25 cellular contexts compared by ENCODE assay signal in genomic region chr1:22874785-22875184, GRCh38.
"Had no signal": no experiment of that assay in that cellular context is flagged by ENCODE, and none has a peak within 500 bp of the region (broad histone marks: within the 10 kb centered on the region; RNA-seq: fewer than 3 reads in every experiment).

No MANE protein-coding gene starts in this region.

- ATAC-seq: effector memory CD8-positive, alpha-beta T cell; foreskin keratinocyte; gastroesophageal sphincter; heart right ventricle; left cardiac atrium; left lung; left ventricle myocardium superior; lower lobe of right lung; mucosa of descending colon had no signal

- H3K27ac Mint-ChIP-seq: effector memory CD8-positive, alpha-beta T cell; naive B cell had no signal

- H3K9me3 Mint-ChIP-seq: dendritic cell treated with granulocyte-macrophage colony-stimulating factor and Interleukin-4, amounts not matched to agents 40 ng/mL and 50 ng/mL, for 4 days; effector memory CD8-positive, alpha-beta T cell; endodermal cell; naive B cell had no signal

- H3K9me3 ChIP-seq: colonic mucosa, esophagus muscularis mucosa, gastroesophageal sphincter, heart right ventricle, left lung, lower lobe of right lung, mucosa of descending colon had no signal

- H3K4me1 ChIP-seq: colonic mucosa, foreskin keratinocyte, left lung, lower lobe of right lung had no signal

- H3K4me3 Mint-ChIP-seq: dendritic cell treated with granulocyte-macrophage colony-stimulating factor and Interleukin-4, amounts not matched to agents 40 ng/mL and 50 ng/mL, for 4 days; effector memory CD8-positive, alpha-beta T cell; endodermal cell; mesothelial cell of epicardium; naive B cell had no signal

- H3K27me3 ChIP-seq: colonic mucosa had no signal

- H3K27ac ChIP-seq: colonic mucosa, esophagus muscularis mucosa, foreskin keratinocyte, gastroesophageal sphincter, heart right ventricle, left lung, lower lobe of right lung had no signal

- H3K36me3 ChIP-seq: colonic mucosa, esophagus muscularis mucosa, gastroesophageal sphincter, heart right ventricle, left lung, lower lobe of right lung had no signal

- H3K4me1 Mint-ChIP-seq: naive B cell had no signal

- H3K36me3 Mint-ChIP-seq: naive B cell had no signal

- DNase-seq: colonic mucosa; cortex of kidney; effector CD8-positive, alpha-beta T cell; effector memory CD8-positive, alpha-beta T cell; endodermal cell; foreskin keratinocyte; glutamatergic neuron; head of caudate nucleus; heart right ventricle; hippocampal formation; left cardiac atrium; left lung; left ventricle myocardium superior; lower lobe of right lung; mesenchymal stem cell; mucosa of descending colon; naive B cell had no signal

- H3K4me3 ChIP-seq: colonic mucosa, esophagus muscularis mucosa, gastroesophageal sphincter, heart right ventricle, left lung, lower lobe of right lung, mucosa of descending colon had no signal

- FAIRE-seq: endometrium, frontal cortex, islet of Langerhans, keratinocyte had no signal
